ENCODE assay signal across 9 cellular contexts in genomic region chr1:160837558-160838205, GRCh38. TPM values are rescaled to one million over a fixed set of nuclear protein-coding genes. Genes with fewer than 3 reads are reported as not detected.
DNase-seq lines count a peak whose midpoint lies in the region; ATAC-seq, FAIRE-seq and TF ChIP-seq lines count a peak whose summit lies in the region.
"Had no signal": no experiment of that assay in that cellular context is flagged by ENCODE, and none has a peak within 500 bp of the region (broad histone marks: within the 10 kb centered on the region; RNA-seq: fewer than 3 reads in every experiment).

No MANE protein-coding gene starts in this region.

- H3K36me3 ChIP-seq in pancreas (no peaks in the 10 kb centered on the region), colonic mucosa (no peaks in the 10 kb centered on the region)

- H3K9me3 ChIP-seq in pancreas, result no peaks in the 10 kb centered on the region
- H3K9me3 ChIP-seq in colonic mucosa, result no peaks in the 10 kb centered on the region

- no peak overlapping the region for H3K9ac ChIP-seq in colonic mucosa (ENCODE audit: low read depth in 2 of 2, low read length in 2 of 2)

- DNase-seq in AML-193 (lab: John Stamatoyannopoulos, UW) (peak; percentile 77 to 86), T-helper 1 cell (peak; percentile 57 to 97 (median 73)), pancreas (no peak), colonic mucosa (no peak), NCI-H748 (lab: John Stamatoyannopoulos, UW; ENCODE audit: unreplicated experiment) (no peak)
- peak; percentile 55 for DNase-seq in activated naive CD8-positive, alpha-beta T cell treated with anti-CD3 and anti-CD28 coated beads, Interleukin-2, amount 50 U/mL, for 16 hours (ENCODE audit: low read depth, low spot score)

- no peak overlapping the region for H3K4me3 ChIP-seq in pancreas
- no peak overlapping the region for H3K4me3 ChIP-seq in colonic mucosa

- H3K27ac ChIP-seq in pancreas, result no peak overlapping the region
- H3K27ac ChIP-seq in colonic mucosa, result no peak overlapping the region

- H3K27me3 ChIP-seq in pancreas (no peaks in the 10 kb centered on the region), colonic mucosa (no peaks in the 10 kb centered on the region)

- peak; percentile 66 for ATAC-seq in GM19025 (IDR thresholded peaks at IDR 0.05; ENCODE audit: low read depth, unreplicated experiment)
- ATAC-seq in HG03135 (IDR thresholded peaks at IDR 0.05; ENCODE audit: unreplicated experiment), result peak; percentile 62
- ATAC-seq in pancreas, result peak in 3 of 4 donors; percentile 29 to 66 (median 49)

- WGBS in pancreas, 2 donors, result 84 to 91% methylated on average over 9 of the region's 9 CpGs

- no peak for TF ChIP-seq CTCF in pancreas (IDR thresholded peaks at IDR 0.05)
- no peak for TF ChIP-seq CTCF in colonic mucosa (IDR thresholded peaks at IDR 0.05)

- intact Hi-C loops in pancreas (cut with DNase I) (loop anchor here in 2 of 3 donors (5.0 to 10.0 kb wide), 3 partner anchors 110 to 297 kb away; partner anchors contain the start of genes DEDD (in 1 of the 2) and ITLN2 (in 1 of the 2)), colonic mucosa (cut with DNase I) (loop anchor here (5.0 kb wide), 1 partner anchor 45 kb away; no protein-coding TSS in a partner anchor)

- no peak for FAIRE-seq in pancreas (lab: Jason Lieb, UNC)

- H3K4me1 ChIP-seq in pancreas, result no peaks in the 10 kb centered on the region
- H3K4me1 ChIP-seq in colonic mucosa, result peaks cover 5% of the 10 kb centered on the region

RNA-seq across cellular contexts. Expression of gene CD244, which starts 25.0 kb away (rescaled TPM):
- total RNA-seq in pancreas (under 1 TPM in 5 of 6 donors, not detected in 1; 0.06 to 0.79 (median 0.14) TPM), colonic mucosa (under 1 TPM; 0.49 to 0.58 TPM)
- polyA plus RNA-seq in pancreas, result under 1 TPM in 1 of 2 donors, not detected in 1; 0.07 TPM
- total RNA-seq: fibroblast of lung had no signal
- polyA plus RNA-seq: fibroblast of lung had no signal

RNA-seq across cellular contexts. Expression of gene LY9, which starts 41.7 kb away (rescaled TPM):
- total RNA-seq in pancreas, result under 1 TPM; 0.14 to 0.55 (median 0.36) TPM
- under 1 TPM in 1 of 2 donors, not detected in 1; 0.05 TPM for polyA plus RNA-seq in pancreas
- 1 to 10 TPM; 1.2 to 2.7 TPM for total RNA-seq in colonic mucosa
- total RNA-seq: fibroblast of lung had no signal
- polyA plus RNA-seq: fibroblast of lung had no signal

RNA-seq across cellular contexts. Expression of gene ITLN1, which starts 47.3 kb away (rescaled TPM):
- total RNA-seq in pancreas (under 1 TPM in 4 of 6 donors, not detected in 2; 0.19 to 0.51 (median 0.27) TPM), colonic mucosa (100 to 1,000 TPM; 164 to 256 TPM)
- polyA plus RNA-seq in pancreas, result 10 to 100 TPM in 1 of 2 donors, under 1 TPM in 1; 0.12 to 15.1 TPM
- total RNA-seq: fibroblast of lung had no signal
- polyA plus RNA-seq: fibroblast of lung had no signal

Comparison
In these comparisons a context has a peak if more than half of its experiments do, and no peak if none do; other contexts are left out.
1. DNase-seq: peak in AML-193 (2 of 2), T-helper 1 cell (5 of 5) and activated naive CD8-positive, alpha-beta T cell treated with anti-CD3 and anti-CD28 coated beads, Interleukin-2, amount 50 U/mL, for 16 hours (single experiment); none in pancreas (0 of 6), colonic mucosa (single experiment) and NCI-H748 (single experiment).
2. RNA of gene ITLN1, which starts 47.3 kb away (total RNA-seq): 164 to 256 TPM in colonic mucosa; 0.19 to 0.51 TPM in pancreas; every median in the first group is over 100 times any median in the second.
3. Peak in every context shown above with its lines, with median percentiles within 50 percentile points of each other: ATAC-seq.